Comparison of ENCODE assay signal across 1 cellular context in the genomic region with DNA sequence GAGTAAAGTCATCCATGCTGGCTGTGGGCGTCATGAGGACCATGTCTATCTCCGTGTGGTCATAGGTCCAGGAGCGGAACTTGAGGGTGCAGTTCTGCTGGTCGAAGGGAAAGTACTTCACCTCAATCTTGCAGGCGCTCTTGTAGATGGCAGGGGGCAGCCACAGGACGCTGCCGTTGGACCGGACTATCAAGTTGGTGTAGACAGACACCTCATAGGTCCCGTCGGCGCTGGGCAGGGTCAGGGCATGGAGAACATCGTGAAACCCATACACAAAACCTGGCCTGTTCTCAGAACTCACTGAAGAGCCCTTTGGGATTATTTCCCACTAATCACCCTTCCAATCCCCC.
TF ChIP-seq lines count a peak whose summit lies in the region.

No MANE protein-coding gene starts in this region.

TF ChIP-seq in IMR-90, 13 proteins besides CTCF, POLR2A, EP300 and RAD21:
- no peak for TF ChIP-seq RFX5 (IDR thresholded peaks at IDR 0.05; ENCODE audit: low read depth, low read length)
- no peak for TF ChIP-seq BHLHE40 (IDR thresholded peaks at IDR 0.05; ENCODE audit: low read depth, low read length)
- TF ChIP-seq, protein P1, sequence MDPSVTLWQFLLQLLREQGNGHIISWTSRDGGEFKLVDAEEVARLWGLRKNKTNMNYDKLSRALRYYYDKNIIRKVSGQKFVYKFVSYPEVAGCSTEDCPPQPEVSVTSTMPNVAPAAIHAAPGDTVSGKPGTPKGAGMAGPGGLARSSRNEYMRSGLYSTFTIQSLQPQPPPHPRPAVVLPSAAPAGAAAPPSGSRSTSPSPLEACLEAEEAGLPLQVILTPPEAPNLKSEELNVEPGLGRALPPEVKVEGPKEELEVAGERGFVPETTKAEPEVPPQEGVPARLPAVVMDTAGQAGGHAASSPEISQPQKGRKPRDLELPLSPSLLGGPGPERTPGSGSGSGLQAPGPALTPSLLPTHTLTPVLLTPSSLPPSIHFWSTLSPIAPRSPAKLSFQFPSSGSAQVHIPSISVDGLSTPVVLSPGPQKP (IDR thresholded peaks at IDR 0.05; ENCODE audit: borderline replicate concordance, low read depth, low read length): no peak
- no peak for TF ChIP-seq MAFK (IDR thresholded peaks at IDR 0.05; ENCODE audit: low read depth, low read length)
- no peak for TF ChIP-seq CEBPB (IDR thresholded peaks at IDR 0.05; ENCODE audit: low read depth, low read length)
- TF ChIP-seq, protein P2, sequence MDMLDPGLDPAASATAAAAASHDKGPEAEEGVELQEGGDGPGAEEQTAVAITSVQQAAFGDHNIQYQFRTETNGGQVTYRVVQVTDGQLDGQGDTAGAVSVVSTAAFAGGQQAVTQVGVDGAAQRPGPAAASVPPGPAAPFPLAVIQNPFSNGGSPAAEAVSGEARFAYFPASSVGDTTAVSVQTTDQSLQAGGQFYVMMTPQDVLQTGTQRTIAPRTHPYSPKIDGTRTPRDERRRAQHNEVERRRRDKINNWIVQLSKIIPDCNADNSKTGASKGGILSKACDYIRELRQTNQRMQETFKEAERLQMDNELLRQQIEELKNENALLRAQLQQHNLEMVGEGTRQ (IDR thresholded peaks at IDR 0.05; ENCODE audit: low read depth, low read length): no peak
- no peak for TF ChIP-seq SMC3 (IDR thresholded peaks at IDR 0.05; ENCODE audit: low read depth, low read length)
- no peak for TF ChIP-seq RCOR1 (IDR thresholded peaks at IDR 0.05; ENCODE audit: insufficient replicate concordance, low read length)
- TF ChIP-seq NFE2L2 (IDR thresholded peaks at IDR 0.05; ENCODE audit: low read depth, low read length): no peak
- TF ChIP-seq CHD1 (IDR thresholded peaks at IDR 0.05; ENCODE audit: low read depth, low read length): no peak
- TF ChIP-seq MAZ (IDR thresholded peaks at IDR 0.05; ENCODE audit: borderline replicate concordance, low read depth, low read length): no peak
TF ChIP-seq in IMR-90: peak in this region for 0.
